ENCODE assay signal across 23 cellular contexts in genomic region chr4:6560416-6561172, GRCh38. TPM values are rescaled to one million over a fixed set of nuclear protein-coding genes. Genes with fewer than 3 reads are reported as not detected.
DNase-seq lines count a peak whose midpoint lies in the region; ATAC-seq and TF ChIP-seq lines count a peak whose summit lies in the region.
"Had no signal": no experiment of that assay in that cellular context is flagged by ENCODE, and none has a peak within 500 bp of the region (broad histone marks: within the 10 kb centered on the region; RNA-seq: fewer than 3 reads in every experiment).

No MANE protein-coding gene starts in this region.

- intact Hi-C loops in Right ventricle myocardium superior (cut with DNase I) (no loop called here), cardiac septum (cut with DNase I) (no loop called here)

- H3K4me1 ChIP-seq in adipocyte (ENCODE audit: control insufficient read depth, insufficient read depth, low read length), result peaks cover 15% of the 10 kb centered on the region

- no peak overlapping the region for H3K9ac ChIP-seq in adipocyte (ENCODE audit: low read length)

- H3K36me3 ChIP-seq in adipocyte (ENCODE audit: control insufficient read depth, insufficient read depth, low read length, severe bottlenecking), result no peaks in the 10 kb centered on the region
- H3K36me3 ChIP-seq: stomach had no signal

- DNase-seq in Right ventricle myocardium superior, result peak; percentile 20
- DNase-seq in cardiac septum (ENCODE audit: low spot score), result no peak
- peak; percentile 54 for DNase-seq in adipocyte (ENCODE audit: low read depth)
- DNase-seq in fibroblast of peridontal ligament (ENCODE audit: extremely low read depth), result peak; percentile 24
- no peak for DNase-seq in occipital lobe (lab: John Stamatoyannopoulos, UW)
- DNase-seq in RWPE1 (ENCODE audit: low spot score), result no peak
- no peak for DNase-seq in activated CD4-positive, alpha-beta T cell treated with anti-CD3 and anti-CD28 coated beads for 4 hours
- no peak for DNase-seq in HPDE6-E6E7 (ENCODE audit: extremely low spot score)
- DNase-seq: activated gamma-delta T cell; amygdala; CD4-positive, CD25-positive, alpha-beta regulatory T cell; DMS153; endodermal cell; naive thymus-derived CD8-positive, alpha-beta T cell; NCI-H1105 treated with DMSO at 0.1 percent for 48 hours; NCI-H2171; SIG-M5; small intestine; stimulated activated CD4-positive, alpha-beta T cell treated with anti-CD3 and anti-CD28 coated beads, Interleukin-4, amount 100 ng/mL, for 24 hours; stomach; T-helper 1 cell had no signal

- ATAC-seq in Right ventricle myocardium superior (ENCODE audit: poor library complexity), result no peak
- ATAC-seq: naive thymus-derived CD8-positive, alpha-beta T cell had no signal

- CTCF ChIA-PET in RWPE1 (lab: Yijun Ruan, JAX), result interaction anchor here (0.6 to 0.7 kb wide), 2 partner anchors 131 to 310 kb away, joined by 3 read pairs; no protein-coding TSS in a partner anchor

- H3K4me3 ChIP-seq in adipocyte (ENCODE audit: low read length), result no peak overlapping the region
- H3K4me3 ChIP-seq: A549, stomach had no signal

- peaks cover 4% of the 10 kb centered on the region for H3K9me3 ChIP-seq in adipocyte (ENCODE audit: control insufficient read depth, low read length)
- H3K9me3 ChIP-seq: A549, stomach had no signal

- peaks cover 24% of the 10 kb centered on the region for H3K27me3 ChIP-seq in adipocyte (replicated peaks; ENCODE audit: control insufficient read depth, insufficient read depth, low read length)

- POLR2A ChIA-PET in RWPE1 (lab: Yijun Ruan, JAX; ENCODE audit: low non-redundant PET), result no interaction called here

- H3K27ac ChIP-seq in RWPE1, result no peak overlapping the region
- H3K27ac ChIP-seq: A549, stomach, VCaP had no signal

- TF ChIP-seq CTCF in RWPE1 (conservative IDR thresholded peaks at IDR 0.05; ENCODE audit: low read depth), result no peak

RNA-seq across cellular contexts. Expression of gene MAN2B2, which starts 14.4 kb away (rescaled TPM):
- total RNA-seq in Right ventricle myocardium superior (17.3 TPM), cardiac septum (18.6 TPM), occipital lobe (6.9 TPM)

Comparison
In these comparisons a context has a peak if more than half of its experiments do, and no peak if none do; other contexts are left out.
1. DNase-seq: peak in Right ventricle myocardium superior (single experiment), adipocyte (single experiment) and fibroblast of peridontal ligament (single experiment); none in cardiac septum (single experiment), occipital lobe (single experiment), RWPE1 (single experiment), activated CD4-positive, alpha-beta T cell treated with anti-CD3 and anti-CD28 coated beads for 4 hours (0 of 2) and HPDE6-E6E7 (single experiment).